Comparison of ENCODE assay signal across 7 cellular contexts in the genomic region with DNA sequence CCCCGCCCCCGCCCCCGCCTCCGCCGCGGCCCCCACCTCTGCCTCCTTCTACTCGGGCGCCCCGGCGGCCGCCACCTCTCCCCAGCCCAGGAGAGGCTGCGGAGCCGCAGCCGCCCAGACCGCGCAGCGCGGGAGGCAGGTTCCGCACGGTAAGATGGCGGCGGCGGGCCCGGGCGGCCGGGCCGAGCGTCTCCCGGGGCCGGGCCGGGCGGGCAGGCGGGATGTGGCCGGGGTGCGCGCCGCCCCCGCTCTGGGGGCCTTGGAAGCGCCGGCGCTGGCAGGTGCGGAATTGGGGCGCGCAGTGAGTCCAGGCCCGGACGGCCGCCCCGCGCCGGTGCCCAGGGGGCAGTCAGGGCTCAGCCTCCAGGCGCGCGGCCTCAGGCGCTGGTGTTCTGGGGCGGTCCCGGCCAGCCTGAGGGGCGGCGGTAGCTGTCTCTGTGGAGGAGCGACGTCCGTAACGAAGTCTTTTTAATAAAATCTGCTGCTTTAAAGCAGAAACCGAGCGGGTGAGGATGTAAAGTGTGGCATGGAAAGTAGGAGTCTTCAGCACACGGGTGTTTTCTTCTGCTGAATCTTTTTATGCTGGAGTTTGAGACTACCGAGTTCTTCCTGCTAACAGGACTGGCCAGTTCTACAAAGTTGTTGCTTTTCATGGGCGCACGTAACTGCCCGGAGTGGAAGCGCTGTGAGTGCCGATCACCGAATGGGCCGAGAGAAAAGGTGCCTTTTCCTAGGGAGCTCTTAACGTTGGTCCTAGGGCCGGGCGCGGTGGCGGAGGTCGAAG. TPM values are rescaled to one million over a fixed set of nuclear protein-coding genes. Genes with fewer than 3 reads are reported as not detected.
DNase-seq lines count a peak whose midpoint lies in the region; ATAC-seq and TF ChIP-seq lines count a peak whose summit lies in the region.

A gene (plus strand): TSS at position 43 of the 784 bp plus-strand sequence. CDS start 3,356 bp downstream, outside the sequence.

- peak within 1 kb of the TSS; percentile 98 for H3K4me3 ChIP-seq in H7 (ENCODE audit: insufficient read depth, low read depth, low read length)
- peak within 1 kb of the TSS; percentile 88 to 91 (median 90) for H3K4me3 ChIP-seq in esophagus muscularis mucosa
- peak within 1 kb of the TSS; percentile 93 to 95 for H3K4me3 ChIP-seq in muscle layer of duodenum (ENCODE audit: low read depth in 1 of 2, low read length in 2 of 2)
- H3K4me3 ChIP-seq in upper lobe of left lung, result peak within 1 kb of the TSS; percentile 75 to 99 (median 86)

- H3K27ac ChIP-seq in esophagus muscularis mucosa (replicated peaks in 1 of 4) (peak within 1 kb of the TSS; percentile 91 to 98 (median 94)), muscle layer of duodenum (ENCODE audit: low read length) (peak within 1 kb of the TSS; percentile 87), upper lobe of left lung (peak within 1 kb of the TSS; percentile 90 to 93 (median 92))

- ATAC-seq in GM18499 (IDR thresholded peaks at IDR 0.05; ENCODE audit: insufficient read depth, unreplicated experiment), result peak; percentile 10
- peak; percentile 65 to 69 for ATAC-seq in upper lobe of left lung (ENCODE audit: low FRiP score in 2 of 2)

- 1% methylated on average over 30 of the region's 79 CpGs for WGBS in esophagus muscularis mucosa
- 0 to 1% methylated on average over 26 to 34 of the region's 79 CpGs for WGBS in upper lobe of left lung, 2 donors

- no peak for TF ChIP-seq CTCF in esophagus muscularis mucosa (IDR thresholded peaks at IDR 0.05)
- peak in 1 of 6 experiments; percentile 18 for TF ChIP-seq CTCF in upper lobe of left lung (IDR thresholded peaks at IDR 0.05)

- H3K4me1 ChIP-seq in esophagus muscularis mucosa (peaks cover 45 to 80% (median 75%) of the 10 kb centered on the region in 4 donors), muscle layer of duodenum (ENCODE audit: control insufficient read depth in 1 of 2, insufficient read depth in 2 of 2, low read length in 2 of 2) (peaks cover 9 to 47% of the 10 kb centered on the region in 2 donors), upper lobe of left lung (peaks cover 28 to 50% (median 29%) of the 10 kb centered on the region in 4 donors)

- no peak for TF ChIP-seq EP300 in esophagus muscularis mucosa (IDR thresholded peaks at IDR 0.05)
- TF ChIP-seq EP300 in upper lobe of left lung (IDR thresholded peaks at IDR 0.05), result no peak

- no peaks in the 10 kb centered on the region for H3K27me3 ChIP-seq in H7 (ENCODE audit: control insufficient read depth, insufficient read depth, low read length)
- H3K27me3 ChIP-seq in esophagus muscularis mucosa, result no peaks in the 10 kb centered on the region
- H3K27me3 ChIP-seq in muscle layer of duodenum (ENCODE audit: low read depth, low read length), result no peaks in the 10 kb centered on the region
- no peaks in the 10 kb centered on the region for H3K27me3 ChIP-seq in upper lobe of left lung

- TF ChIP-seq POLR2A in esophagus muscularis mucosa (IDR thresholded peaks at IDR 0.05; ENCODE audit: low read depth), result no peak
- peak in 1 of 4 donors; percentile 35 for TF ChIP-seq POLR2A in upper lobe of left lung (IDR thresholded peaks at IDR 0.05)

- H3K9me3 ChIP-seq in esophagus muscularis mucosa (no peaks in the 10 kb centered on the region), muscle layer of duodenum (ENCODE audit: control insufficient read depth in 1 of 2, low read length in 2 of 2) (no peaks in the 10 kb centered on the region), upper lobe of left lung (no peaks in the 10 kb centered on the region)

- CTCF ChIA-PET in activated CD8-positive, alpha-beta memory T cell treated with anti-CD3 and anti-CD28 coated beads for 36 hours (lab: Charles Lee), result interaction anchor here (0.6 to 2.9 kb wide), 6 partner anchors 11 to 37 kb away, joined by 3 to 12 read pairs (median 6); a partner anchor contains a TSS

- H3K36me3 ChIP-seq in H7 (replicated peaks; ENCODE audit: control insufficient read depth, insufficient read depth, low read length) (peaks cover 26% of the 10 kb centered on the region), esophagus muscularis mucosa (peaks cover 5 to 39% (median 18%) of the 10 kb centered on the region in 4 donors), muscle layer of duodenum (ENCODE audit: control insufficient read depth in 1 of 2, insufficient read depth in 2 of 2, low read length in 2 of 2) (peaks cover 11 to 26% of the 10 kb centered on the region in 2 donors), upper lobe of left lung (peaks cover 0 to 23% (median 13%) of the 10 kb centered on the region in 4 donors)

- POLR2A ChIA-PET in activated CD8-positive, alpha-beta memory T cell treated with anti-CD3 and anti-CD28 coated beads for 36 hours (lab: Charles Lee), result interaction anchor here (0.7 to 4.6 kb wide), 3 partner anchors 11 to 287 kb away, joined by 3 to 31 read pairs (median 16); a partner anchor contains a TSS

- DNase-seq in H7 (peak; percentile 88), LHCN-M2 (ENCODE audit: low read depth) (peak; percentile 53), esophagus muscularis mucosa (ENCODE audit: extremely low spot score) (no peak), upper lobe of left lung (peak; percentile 45 to 85)

- intact Hi-C loops in esophagus muscularis mucosa (cut with DNase I), result loop anchor here (10.0 kb wide), 1 partner anchor 283 kb away; no protein-coding TSS in a partner anchor

RNA-seq across cellular contexts. Expression of the gene that starts here (rescaled TPM):
- 49.1 and 57.0 TPM in 2 replicates for total RNA-seq in H7 (2014; rRNA removed; shearing (Covaris generic))
- 20.3 and 23.5 TPM in 2 replicates for total RNA-seq in LHCN-M2 (2014; rRNA removed)
- polyA plus RNA-seq in LHCN-M2 (2012), result 17.8 TPM
- total RNA-seq in activated CD8-positive, alpha-beta memory T cell treated with anti-CD3 and anti-CD28 coated beads for 36 hours, result 10 to 100 TPM; 44.2 to 45.2 TPM
- total RNA-seq in esophagus muscularis mucosa, result 10 to 100 TPM; 22.4 to 30.1 (median 25.6) TPM
- total RNA-seq in upper lobe of left lung, result 10 to 100 TPM; 18.6 to 33.2 (median 26.3) TPM
